Comparison of ENCODE assay signal across 7 cellular contexts in genomic region chr5:91063098-91063690, GRCh38.
DNase-seq lines count a peak whose midpoint lies in the region; ATAC-seq and TF ChIP-seq lines count a peak whose summit lies in the region.
"Not testable (repeated sequence)": the region's sequence is repeated elsewhere in the genome, so short reads cannot be mapped to it uniquely, and the experiment has no call there.

No MANE protein-coding gene starts in this region.

- H3K9ac ChIP-seq in GM23248: peak overlapping the region; percentile 1; the same call in 1 of the 2 replicates

- intact Hi-C loops in adrenal gland (cut with DNase I); esophagus squamous epithelium (cut with DNase I); stomach (cut with DNase I; ENCODE audit: low total_unique reads): not testable (repeated sequence)

- not testable (repeated sequence) for H3K36me3 ChIP-seq in GM23248 (ENCODE audit: low read depth); adrenal gland (replicated peaks in 1 of 2); esophagus squamous epithelium; stomach

- H3K27ac ChIP-seq in GM23248 (peak overlapping the region; percentile 34), adrenal gland (peak overlapping the region; percentile 11 to 87 (median 64)), esophagus squamous epithelium (peak overlapping the region in 3 of 4 donors; percentile 10 to 80 (median 56)), stomach (peak overlapping the region in 4 of 5 donors; percentile 36 to 69 (median 48))

- not testable (repeated sequence) for H4K20me1 ChIP-seq in GM23248 (ENCODE audit: insufficient read depth)

- not testable (repeated sequence) for TF ChIP-seq CTCF in adrenal gland (IDR thresholded peaks at IDR 0.05); esophagus squamous epithelium (IDR thresholded peaks at IDR 0.05); omental fat pad (IDR thresholded peaks at IDR 0.05); stomach (IDR thresholded peaks at IDR 0.05)

- H3K4me1 ChIP-seq in GM23248 (ENCODE audit: insufficient read depth) (peaks cover 11% of the 10 kb centered on the region; the same call in 1 of the 2 replicates), adrenal gland (replicated peaks in 1 of 2) (peaks cover 26 to 46% of the 10 kb centered on the region in 2 donors), esophagus squamous epithelium (peaks cover 0 to 11% (median 4%) of the 10 kb centered on the region in 3 donors), stomach (peaks cover 8 to 46% (median 12%) of the 10 kb centered on the region in 4 donors)

- H3K79me2 ChIP-seq in GM23248 (ENCODE audit: insufficient read depth): not testable (repeated sequence)

- H3K4me2 ChIP-seq in GM23248 (ENCODE audit: unreplicated experiment): peak overlapping the region; percentile 63

- H3K27me3 ChIP-seq in GM23248 (replicated peaks; ENCODE audit: insufficient read depth): peaks cover 24% of the 10 kb centered on the region
- not testable (repeated sequence) for H3K27me3 ChIP-seq in adrenal gland, esophagus squamous epithelium, stomach

- peak; percentile 30 for ATAC-seq in omental fat pad (ENCODE audit: low FRiP score)

- H3K9me2 ChIP-seq in GM23248 (ENCODE audit: insufficient read depth): not testable (repeated sequence)

- not testable (repeated sequence) for TF ChIP-seq EP300 in stomach (IDR thresholded peaks at IDR 0.05)

- H3F3A ChIP-seq in GM23248 (ENCODE audit: insufficient read depth): peaks cover 12% of the 10 kb centered on the region; the same call in 1 of the 2 replicates

- H2AFZ ChIP-seq in GM23248: not testable (repeated sequence)

- not testable (repeated sequence) for H3K9me3 ChIP-seq in GM23248 (ENCODE audit: low read depth); adrenal gland (replicated peaks in 1 of 3); esophagus squamous epithelium; stomach

- not testable (repeated sequence) for TF ChIP-seq POLR2A in adrenal gland (IDR thresholded peaks at IDR 0.05); esophagus squamous epithelium (IDR thresholded peaks at IDR 0.05); stomach (IDR thresholded peaks at IDR 0.05)

- DNase-seq in AG08395 (ENCODE audit: low spot score) (peak; percentile 10), GM23248 (peak; percentile 82), fibroblast of the conjunctiva (ENCODE audit: low read depth) (peak; percentile 14)
- DNase-seq in adrenal gland; esophagus squamous epithelium (lab: John Stamatoyannopoulos, UW); omental fat pad (ENCODE audit: low spot score); stomach: not testable (repeated sequence)

- WGBS in GM23248 (ENCODE audit: low coverage in 1 of 2, low lambda C conversion rate in 2 of 2, missing lambda C conversion rate in 2 of 2), 2 experiments: 2 to 3% methylated on average over 9 of the region's 9 CpGs
- 60 to 73% (median 71%) methylated on average over 9 of the region's 9 CpGs for WGBS in adrenal gland, 4 donors
- WGBS in esophagus squamous epithelium, 2 donors: 59 to 70% methylated on average over 9 of the region's 9 CpGs
- 22 to 40% (median 25%) methylated on average over 9 of the region's 9 CpGs for WGBS in stomach, 5 donors

- H3K4me3 ChIP-seq in GM23248 (peak overlapping the region; percentile 16), esophagus squamous epithelium (peak overlapping the region in 1 of 4 donors; percentile 18)
- not testable (repeated sequence) for H3K4me3 ChIP-seq in adrenal gland, stomach

- in situ Hi-C loops in GM23248 (cut with MboI): not testable (repeated sequence)
